18 cellular contexts compared by ENCODE assay signal in the genomic region with DNA sequence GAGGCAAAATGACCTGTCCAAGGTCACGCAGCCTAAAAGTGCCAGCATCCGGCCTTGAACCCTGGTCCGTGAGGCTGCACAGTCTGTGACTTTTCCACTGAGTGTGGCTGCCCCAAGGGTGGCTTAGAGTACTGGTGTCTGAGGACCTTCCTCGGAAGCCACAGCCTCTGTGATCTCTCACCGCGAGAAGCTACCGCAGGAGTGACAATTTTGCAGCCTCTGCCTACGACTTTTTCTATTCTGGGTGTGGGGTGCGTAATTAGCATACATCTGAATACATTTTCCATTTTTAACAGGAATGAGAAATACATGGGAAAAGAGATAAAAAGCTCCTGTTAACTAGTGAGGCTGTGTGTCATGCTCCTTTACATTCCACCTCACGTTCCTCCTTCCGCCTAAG. TPM values are rescaled to one million over a fixed set of nuclear protein-coding genes. Genes with fewer than 3 reads are reported as not detected.
DNase-seq lines count a peak whose midpoint lies in the region; ATAC-seq lines count a peak whose summit lies in the region.
"Had no signal": no experiment of that assay in that cellular context is flagged by ENCODE, and none has a peak within 500 bp of the region (broad histone marks: within the 10 kb centered on the region; RNA-seq: fewer than 3 reads in every experiment).

No MANE protein-coding gene starts in this region.

- H3K9me3 Mint-ChIP-seq in activated CD4-positive, alpha-beta T cell treated with anti-CD3 and anti-CD28 coated beads, Interleukin-2, amount 10 ng/mL, durations not matched to agents 24 days and 14 days = peaks cover 22% of the 10 kb centered on the region
- H3K9me3 Mint-ChIP-seq: effector memory CD8-positive, alpha-beta T cell had no signal

- H3K4me1 Mint-ChIP-seq in activated CD4-positive, alpha-beta T cell treated with anti-CD3 and anti-CD28 coated beads, Interleukin-2, amount 10 ng/mL, durations not matched to agents 24 days and 14 days = peaks cover 2% of the 10 kb centered on the region

- intact Hi-C loops in activated CD4-positive, alpha-beta T cell treated with anti-CD3 and anti-CD28 coated beads, Interleukin-2, amount 10 ng/mL, durations not matched to agents 24 days and 14 days (cut with micrococcal nuclease) = loop anchor here (5.0 kb wide), 1 partner anchor 43 kb away; no protein-coding TSS in a partner anchor

- peaks cover 19% of the 10 kb centered on the region for H3K27me3 Mint-ChIP-seq in activated CD4-positive, alpha-beta T cell treated with anti-CD3 and anti-CD28 coated beads, Interleukin-2, amount 10 ng/mL, durations not matched to agents 24 days and 14 days

- H3K27ac Mint-ChIP-seq in activated CD4-positive, alpha-beta T cell treated with anti-CD3 and anti-CD28 coated beads, Interleukin-2, amount 10 ng/mL, durations not matched to agents 24 days and 14 days = no peak overlapping the region
- H3K27ac Mint-ChIP-seq: effector memory CD8-positive, alpha-beta T cell had no signal

- H3K4me3 Mint-ChIP-seq in activated CD4-positive, alpha-beta T cell treated with anti-CD3 and anti-CD28 coated beads, Interleukin-2, amount 10 ng/mL, durations not matched to agents 24 days and 14 days = no peak overlapping the region
- H3K4me3 Mint-ChIP-seq: effector memory CD8-positive, alpha-beta T cell had no signal

- ATAC-seq in GM18861 (IDR thresholded peaks at IDR 0.05; ENCODE audit: unreplicated experiment) (no peak), GM18517 (IDR thresholded peaks at IDR 0.05; ENCODE audit: unreplicated experiment) (no peak)
- ATAC-seq: effector memory CD8-positive, alpha-beta T cell; left ventricle myocardium superior; mucosa of descending colon; sciatic nerve had no signal

- peaks cover 2% of the 10 kb centered on the region for H3K36me3 Mint-ChIP-seq in activated CD4-positive, alpha-beta T cell treated with anti-CD3 and anti-CD28 coated beads, Interleukin-2, amount 10 ng/mL, durations not matched to agents 24 days and 14 days (ENCODE audit: low read depth)

- DNase-seq in activated CD4-positive, alpha-beta T cell treated with anti-CD3 and anti-CD28 coated beads, Interleukin-2, amount 10 ng/mL, durations not matched to agents 24 days and 14 days = peak; percentile 65
- peak; percentile 8 for DNase-seq in activated T-cell treated with anti-CD3 and anti-CD28 coated beads for 4 hours
- DNase-seq in nucleus accumbens (lab: John Stamatoyannopoulos, UW) = peak in 29 of 56 donors; percentile 6 to 72 (median 41)
- peak; percentile 11 to 41 for DNase-seq in stimulated activated CD8-positive, alpha-beta memory T cell treated with anti-CD3 and anti-CD28 coated beads, Interleukin-2, amount 100 ng/mL, for 48 hours (ENCODE audit: low read depth in 2 of 2)
- no peak for DNase-seq in NCI-H1694 treated with DMSO at 0.1 percent for 48 hours (lab: John Stamatoyannopoulos, UW)
- DNase-seq: effector memory CD8-positive, alpha-beta T cell; EL; glutamatergic neuron; left ventricle myocardium superior; mucosa of descending colon; NCI-H1417; NCI-H2171 treated with DMSO at 0.1 percent for 48 hours; NCI-H748 treated with DMSO at 0.1 percent for 48 hours; SHP77 treated with DMSO at 0.1 percent for 48 hours had no signal

RNA-seq across cellular contexts. Expression of a gene that starts 48.4 kb away (rescaled TPM):
- total RNA-seq in activated CD4-positive, alpha-beta T cell treated with anti-CD3 and anti-CD28 coated beads, Interleukin-2, amount 10 ng/mL, durations not matched to agents 24 days and 14 days = 67.3 and 70.4 TPM in 2 replicates
- total RNA-seq: OCI-LY7 had no signal
